16 cellular contexts compared by ENCODE assay signal in the genomic region with DNA sequence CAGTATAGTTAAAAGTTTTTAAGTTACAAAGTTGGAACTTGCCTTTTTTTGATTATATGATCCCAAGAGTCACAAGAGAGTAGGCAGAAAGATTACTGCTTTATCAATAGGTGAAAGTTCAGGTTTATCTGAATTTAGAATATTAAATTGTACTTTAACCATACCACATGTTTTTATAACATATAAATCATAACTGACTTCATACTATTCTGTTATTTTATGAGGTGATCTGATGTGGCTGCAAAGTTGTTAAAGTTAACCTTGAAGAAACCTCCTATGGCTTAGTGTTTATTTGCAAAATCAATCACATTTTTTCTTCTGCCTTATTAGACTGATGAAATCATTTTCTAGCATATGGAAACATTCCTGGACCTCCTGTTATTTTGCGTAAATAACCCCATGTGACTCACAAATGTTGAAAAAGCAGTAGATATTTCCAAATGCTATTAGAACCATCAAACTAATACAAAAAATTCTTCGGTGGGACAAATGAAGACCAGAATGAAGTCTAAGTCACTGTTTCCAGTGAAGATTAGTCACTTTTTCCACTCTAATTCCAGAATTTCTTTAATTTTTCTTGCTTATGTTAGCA.
A peak's percentile ranks its signal among the peaks of the same experiment; 100 is the strongest.
DNase-seq lines count a peak whose midpoint lies in the region; ATAC-seq and TF ChIP-seq lines count a peak whose summit lies in the region.
"Had no signal": no experiment of that assay in that cellular context is flagged by ENCODE, and none has a peak within 500 bp of the region (broad histone marks: within the 10 kb centered on the region; RNA-seq: fewer than 3 reads in every experiment).

No MANE protein-coding gene starts in this region.

- no peak overlapping the region for H3K18ac ChIP-seq in IMR-90 (ENCODE audit: low read depth, low read length)

- peak; percentile 16 for DNase-seq in AG20443 (ENCODE audit: low spot score)
- peak; percentile 52 for DNase-seq in IMR-90
- DNase-seq in fibroblast of mammary gland (ENCODE audit: low read depth) = peak; percentile 68
- DNase-seq in central memory CD4-positive, alpha-beta T cell = no peak
- no peak for DNase-seq in NCI-H82 (lab: John Stamatoyannopoulos, UW)
- DNase-seq in CD8-positive, alpha-beta memory T cell = no peak
- DNase-seq: KG1, NCI-H1048, NCI-H1436 treated with DMSO at 0.1 percent for 48 hours, NCI-H2081, NCI-H748 treated with DMSO at 0.1 percent for 48 hours, PC-3 had no signal

- H3K27me3 Mint-ChIP-seq in CD8-positive, alpha-beta memory T cell = no peaks in the 10 kb centered on the region

- no peak for TF ChIP-seq RAD21 in IMR-90 (IDR thresholded peaks at IDR 0.05; ENCODE audit: low read length)

- no peak overlapping the region for H3K27ac Mint-ChIP-seq in CD8-positive, alpha-beta memory T cell

- 0 out of 2 replicates have a peak, but pooled peaks cover 2% of the 10 kb centered on the region for H3K4me1 ChIP-seq in IMR-90 (ENCODE audit: control insufficient read depth, insufficient read depth, low read length)
- no peaks in the 10 kb centered on the region for H3K4me1 ChIP-seq in muscle layer of duodenum (ENCODE audit: control insufficient read depth in 1 of 2, insufficient read depth in 2 of 2, low read length in 2 of 2)
- H3K4me1 ChIP-seq in CD8-positive, alpha-beta memory T cell (ENCODE audit: insufficient read depth, low read length) = no peaks in the 10 kb centered on the region

- TF ChIP-seq POLR2A in IMR-90 (IDR thresholded peaks at IDR 0.05; ENCODE audit: low read depth, low read length) = no peak

- POLR2A ChIA-PET in IMR-90 (lab: Charles Lee; ENCODE audit: unreplicated experiment) = no interaction called here
- POLR2A ChIA-PET in CD8-positive, alpha-beta memory T cell (lab: Charles Lee) = no interaction called here

- H3K56ac ChIP-seq in IMR-90 (ENCODE audit: extremely low read depth, insufficient read depth, low read length) = no peak overlapping the region

- H2BK120ac ChIP-seq in IMR-90 (ENCODE audit: low read depth, low read length) = no peak overlapping the region

- intact Hi-C loops in IMR-90 (cut with micrococcal nuclease) = no loop called here

- no peak overlapping the region for H3K4me3 ChIP-seq in IMR-90 (ENCODE audit: insufficient read depth, low read depth, low read length)
- H3K4me3 ChIP-seq in fibroblast of mammary gland (ENCODE audit: control insufficient read depth, low read depth, low read length) = no peak overlapping the region
- H3K4me3 ChIP-seq in muscle layer of duodenum (ENCODE audit: low read depth in 1 of 2, low read length in 2 of 2) = no peak overlapping the region
- no peak overlapping the region for H3K4me3 ChIP-seq in CD8-positive, alpha-beta memory T cell (ENCODE audit: low read length)

- no peak overlapping the region for H2AK9ac ChIP-seq in IMR-90 (replicated peaks; ENCODE audit: low read depth, low read length, poor library complexity)

- no peak overlapping the region for H2BK20ac ChIP-seq in IMR-90 (ENCODE audit: low read depth, low read length)

- no peaks in the 10 kb centered on the region for H3K9me3 Mint-ChIP-seq in CD8-positive, alpha-beta memory T cell

- no peak overlapping the region for H4K5ac ChIP-seq in IMR-90 (ENCODE audit: low read depth, low read length)

- H4K91ac ChIP-seq in IMR-90 (ENCODE audit: insufficient read depth, low read depth, low read length) = no peak overlapping the region

- TF ChIP-seq CTCF in IMR-90 (conservative IDR thresholded peaks at IDR 0.05; ENCODE audit: low read depth, low read length) (no peak), fibroblast of mammary gland (conservative IDR thresholded peaks at IDR 0.05; ENCODE audit: control insufficient read depth, insufficient read depth, low read depth, low read length) (no peak)

- H3K4me3 Mint-ChIP-seq in CD8-positive, alpha-beta memory T cell = no peak overlapping the region

- no peaks in the 10 kb centered on the region for H3K79me1 ChIP-seq in IMR-90 (ENCODE audit: low read depth in 1 of 2, low read length in 2 of 2)

- no peak overlapping the region for H3K27ac ChIP-seq in IMR-90 (ENCODE audit: insufficient read depth, low read length)
- peak overlapping the region; percentile 28 for H3K27ac ChIP-seq in muscle layer of duodenum (ENCODE audit: low read length)
- no peak overlapping the region for H3K27ac ChIP-seq in CD8-positive, alpha-beta memory T cell (ENCODE audit: low read depth, low read length)
- H3K27ac ChIP-seq: C4-2B, RWPE1 had no signal

- no peaks in the 10 kb centered on the region for H3K4me1 Mint-ChIP-seq in CD8-positive, alpha-beta memory T cell

- H3K36me3 ChIP-seq in IMR-90 (ENCODE audit: control insufficient read depth, insufficient read depth, low read length) (no peaks in the 10 kb centered on the region), muscle layer of duodenum (ENCODE audit: control insufficient read depth in 1 of 2, insufficient read depth in 2 of 2, low read length in 2 of 2) (no peaks in the 10 kb centered on the region)
- H3K36me3 ChIP-seq in CD8-positive, alpha-beta memory T cell (ENCODE audit: insufficient read depth, low read length) = no peaks in the 10 kb centered on the region

- H3K9me3 ChIP-seq in IMR-90 (ENCODE audit: control insufficient read depth, insufficient read depth, low read length) (peaks cover 6% of the 10 kb centered on the region; the same call in 1 of the 2 replicates), muscle layer of duodenum (ENCODE audit: control insufficient read depth in 1 of 2, low read length in 2 of 2) (peaks cover 0 to 5% of the 10 kb centered on the region in 2 donors)
- H3K9me3 ChIP-seq in CD8-positive, alpha-beta memory T cell (ENCODE audit: low read length) = no peaks in the 10 kb centered on the region

- no peak overlapping the region for H2AK5ac ChIP-seq in IMR-90 (ENCODE audit: low read depth, low read length)

- no peaks in the 10 kb centered on the region for H3K36me3 Mint-ChIP-seq in CD8-positive, alpha-beta memory T cell

- dilution Hi-C loops in IMR-90 (cut with HindIII; ENCODE audit: low sequenced_read_pairs, unreplicated experiment) = no loop called here

- no peak overlapping the region for H3K4me2 ChIP-seq in IMR-90 (ENCODE audit: low read depth, low read length)

- no peak overlapping the region for H3K9ac ChIP-seq in IMR-90 (ENCODE audit: low read depth, low read length)

- H2AFZ ChIP-seq in IMR-90 (replicated peaks; ENCODE audit: low read length, poor library complexity) = no peak overlapping the region

- H3K23ac ChIP-seq in IMR-90 (ENCODE audit: low read depth, low read length) = no peak overlapping the region

- no peaks in the 10 kb centered on the region for H3K9me1 ChIP-seq in IMR-90 (ENCODE audit: insufficient read depth, low read length)

- H3K14ac ChIP-seq in IMR-90 (replicated peaks; ENCODE audit: low read depth, low read length) = no peak overlapping the region

- ATAC-seq in IMR-90 (ENCODE audit: low read depth) = no peak
- ATAC-seq in HG03432 (IDR thresholded peaks at IDR 0.05; ENCODE audit: unreplicated experiment) = no peak
- ATAC-seq: PC-3 had no signal

- BruUV-seq in IMR-90 (replicated peaks; lab: Mats Ljungman, UMichigan) = no TSS peak

- no peaks in the 10 kb centered on the region for H4K20me1 ChIP-seq in IMR-90 (ENCODE audit: insufficient read depth, low read length)

- H3K4ac ChIP-seq in IMR-90 (ENCODE audit: low read depth, low read length) = no peak overlapping the region

- H3K27me3 ChIP-seq in IMR-90 (ENCODE audit: control insufficient read depth, insufficient read depth, low read length) = no peaks in the 10 kb centered on the region
- H3K27me3 ChIP-seq in muscle layer of duodenum (ENCODE audit: low read depth, low read length) = no peaks in the 10 kb centered on the region
- H3K27me3 ChIP-seq in CD8-positive, alpha-beta memory T cell (ENCODE audit: insufficient read depth, low read length, poor library complexity, severe bottlenecking) = no peaks in the 10 kb centered on the region

- no peak overlapping the region; a peak in 1 of 4 replicates for H4K8ac ChIP-seq in IMR-90 (ENCODE audit: low read depth in 2 of 2, low read length in 2 of 2)

- in situ Hi-C loops in IMR-90 (cut with MboI; ENCODE audit: low sequenced_read_pairs) = loop anchor here (5.0 kb wide), 1 partner anchor 291 kb away; no protein-coding TSS in a partner anchor

- CTCF ChIA-PET in IMR-90 (lab: Yijun Ruan, JAX) = interaction anchor here (1.1 kb wide), 1 partner anchor 10 kb away, joined by 6 read pairs; no protein-coding TSS in a partner anchor
- CTCF ChIA-PET in CD8-positive, alpha-beta memory T cell (lab: Charles Lee) = no interaction called here

- no peak overlapping the region for H2BK15ac ChIP-seq in IMR-90 (ENCODE audit: low read depth, low read length)

- WGBS in IMR-90 (ENCODE audit: extremely low coverage in 2 of 2, insufficient read length in 1 of 2), 2 experiments = no CpG with 5 or more reads among the region's 2 CpGs

- H2BK5ac ChIP-seq in IMR-90 (ENCODE audit: low read depth, low read length, poor library complexity, severe bottlenecking) = no peak overlapping the region

TF ChIP-seq in IMR-90, 13 proteins besides CTCF, POLR2A, EP300 and RAD21:
- TF ChIP-seq BHLHE40 (IDR thresholded peaks at IDR 0.05; ENCODE audit: low read depth, low read length) (no peak), NFE2L2 (IDR thresholded peaks at IDR 0.05; ENCODE audit: low read depth, low read length) (no peak), CEBPB (IDR thresholded peaks at IDR 0.05; ENCODE audit: low read depth, low read length) (peak; percentile 20; the same call in 1 of the 2 replicates), FOS (IDR thresholded peaks at IDR 0.05; ENCODE audit: low read depth, low read length) (no peak), MAFK (IDR thresholded peaks at IDR 0.05; ENCODE audit: low read depth, low read length) (no peak), RCOR1 (IDR thresholded peaks at IDR 0.05; ENCODE audit: insufficient replicate concordance, low read length) (no peak), RFX5 (IDR thresholded peaks at IDR 0.05; ENCODE audit: low read depth, low read length) (no peak)
TF ChIP-seq in IMR-90: peak in this region for 1.

Comparison
In these comparisons a context has a peak if more than half of its experiments do, and no peak if none do; other contexts are left out.
1. DNase-seq: peak in AG20443 (single experiment), IMR-90 (single experiment) and fibroblast of mammary gland (single experiment); none in central memory CD4-positive, alpha-beta T cell (single experiment), NCI-H82 (single experiment) and CD8-positive, alpha-beta memory T cell (0 of 5).